ENCODE assay signal across 8 cellular contexts in genomic region chr2:102798181-102798580, GRCh38.
"Had no signal": no experiment of that assay in that cellular context is flagged by ENCODE, and none has a peak within 500 bp of the region (broad histone marks: within the 10 kb centered on the region; RNA-seq: fewer than 3 reads in every experiment).

No MANE protein-coding gene starts in this region.

- H3K27ac ChIP-seq: GM23248 had no signal

- H2AFZ ChIP-seq: GM23248 had no signal

- ATAC-seq: HCT116 had no signal

- H3K36me3 ChIP-seq: HAP-1 had no signal

- H3K4me1 ChIP-seq: HAP-1 had no signal

- H3K9ac ChIP-seq: GM23248 had no signal

- FAIRE-seq: HTR-8/SVneo had no signal

- DNase-seq: GM23248, GOT3, H7, HFFc6, KBM-7 had no signal

- H3K4me3 ChIP-seq: GM23248, HAP-1 had no signal
